In genomic region chr9:122121391-122121790, GRCh38 we compare ENCODE assay signal across 28 cellular contexts. TPM values are rescaled to one million over a fixed set of nuclear protein-coding genes. Genes with fewer than 3 reads are reported as not detected.
A peak's percentile ranks its signal among the peaks of the same experiment; 100 is the strongest.
DNase-seq lines count a peak whose midpoint lies in the region; ATAC-seq and TF ChIP-seq lines count a peak whose summit lies in the region.
"Had no signal": no experiment of that assay in that cellular context is flagged by ENCODE, and none has a peak within 500 bp of the region (broad histone marks: within the 10 kb centered on the region; RNA-seq: fewer than 3 reads in every experiment).

No MANE protein-coding gene starts in this region.

- WGBS in heart left ventricle, 4 donors: 91 to 96% (median 93%) methylated on average over 8 to 10 of the region's 10 CpGs

- H3K4me2 ChIP-seq in osteoblast (ENCODE audit: insufficient read depth, low read length): no peak overlapping the region
- H3K4me2 ChIP-seq: BLaER1 had no signal

- no peak for ATAC-seq in Right ventricle myocardium inferior
- ATAC-seq in heart left ventricle: no peak
- ATAC-seq: GM12878 had no signal

- DNase-seq in Right ventricle myocardium inferior (ENCODE audit: missing footprints) (peak; percentile 26), heart left ventricle (no peak), myocyte (ENCODE audit: low read depth) (peak; percentile 75), osteoblast (ENCODE audit: insufficient read length, low spot score, missing footprints) (peak; percentile 78), vagina (ENCODE audit: extremely low spot score in 2 of 2) (no peak), NCI-H774 (lab: John Stamatoyannopoulos, UW) (no peak)
- DNase-seq: ACHN; BE2C; C1 segment of cervical spinal cord; CD4-positive, alpha-beta memory T cell; CD4-positive, CD25-positive, alpha-beta regulatory T cell; CD8-positive, alpha-beta memory T cell; COR-L47; DMS 273 treated with DMSO at 0.1 percent for 48 hours; DMS153; DMS53; DMS79; DND-41; EL; GDM1 had no signal

- H3K79me2 ChIP-seq in osteoblast (ENCODE audit: insufficient read depth, low read length): no peaks in the 10 kb centered on the region

- H3K36me3 ChIP-seq in heart left ventricle: no peaks in the 10 kb centered on the region
- H3K36me3 ChIP-seq in osteoblast (ENCODE audit: insufficient read depth, low read length): no peaks in the 10 kb centered on the region
- no peaks in the 10 kb centered on the region for H3K36me3 ChIP-seq in vagina
- H3K36me3 ChIP-seq: BE2C, BLaER1 had no signal

- TF ChIP-seq CTCF in heart left ventricle (IDR thresholded peaks at IDR 0.05): no peak
- TF ChIP-seq CTCF in osteoblast (IDR thresholded peaks at IDR 0.05; ENCODE audit: extremely low read depth, low read depth, low read length): no peak
- no peak for TF ChIP-seq CTCF in vagina (IDR thresholded peaks at IDR 0.05)

- no peaks in the 10 kb centered on the region for H4K20me1 ChIP-seq in osteoblast (ENCODE audit: insufficient read depth, low read length)
- H4K20me1 ChIP-seq: BLaER1 had no signal

- intact Hi-C loops in Right ventricle myocardium inferior (cut with DNase I): loop anchor here (10.0 kb wide), 1 partner anchor 333 kb away; no protein-coding TSS in a partner anchor
- intact Hi-C loops in heart left ventricle (cut with DNase I): loop anchor here in 8 of 10 donors (10.0 kb wide), 5 partner anchors 103 to 693 kb away; partner anchors contain the start of genes LHX6 (in 1 of the 8), MRRF (in 1 of the 8), OR1K1 (in 1 of the 8) and RBM18 (in 1 of the 8)
- intact Hi-C loops in vagina (cut with DNase I): no loop called here

- no peak for TF ChIP-seq POLR2A in heart left ventricle (IDR thresholded peaks at IDR 0.05)
- TF ChIP-seq POLR2A in vagina (IDR thresholded peaks at IDR 0.05): no peak

- peaks cover 0 to 12% (median 0%) of the 10 kb centered on the region in 9 donors for H3K27me3 ChIP-seq in heart left ventricle
- no peaks in the 10 kb centered on the region for H3K27me3 ChIP-seq in osteoblast (ENCODE audit: insufficient read depth, low read length)
- peaks cover 4% of the 10 kb centered on the region for H3K27me3 ChIP-seq in vagina
- H3K27me3 ChIP-seq: BE2C had no signal

- no peak overlapping the region for H3K4me3 ChIP-seq in heart left ventricle
- no peak overlapping the region for H3K4me3 ChIP-seq in osteoblast (ENCODE audit: insufficient read depth, low read length)
- H3K4me3 ChIP-seq in vagina: no peak overlapping the region
- H3K4me3 ChIP-seq: BLaER1, GM12878 had no signal

- H3K4me1 ChIP-seq in heart left ventricle (peaks cover 5 to 15% (median 12%) of the 10 kb centered on the region in 12 donors), osteoblast (ENCODE audit: insufficient read depth, low read length) (peaks cover 12% of the 10 kb centered on the region), vagina (peaks cover 8% of the 10 kb centered on the region)
- H3K4me1 ChIP-seq: BE2C, BLaER1 had no signal

- no peak overlapping the region for H2AFZ ChIP-seq in osteoblast (ENCODE audit: low read length)

- H3K9me3 ChIP-seq in heart left ventricle (no peaks in the 10 kb centered on the region), osteoblast (ENCODE audit: low read depth, low read length) (no peaks in the 10 kb centered on the region), vagina (no peaks in the 10 kb centered on the region)
- H3K9me3 ChIP-seq: BE2C, BLaER1 had no signal

- H3K27ac ChIP-seq in heart left ventricle (no peak overlapping the region), osteoblast (ENCODE audit: low read depth, low read length) (no peak overlapping the region), vagina (no peak overlapping the region)
- H3K27ac ChIP-seq: 22Rv1, BLaER1 had no signal

RNA-seq across cellular contexts. Expression of gene TTLL11, which starts 28.3 kb away (rescaled TPM):
- total RNA-seq in Right ventricle myocardium inferior (5.0 TPM), heart left ventricle (10 to 100 TPM in 1 of 9 donors, 1 to 10 TPM in 8; 4.3 to 10.9 (median 7.9) TPM), myocyte (12.1 and 13.5 TPM in 2 replicates), osteoblast (6.2 and 8.0 TPM in 2 replicates), vagina (11.0 TPM)
- polyA plus RNA-seq in heart left ventricle: 1 to 10 TPM; 2.7 to 9.5 TPM
- polyA plus RNA-seq in myocyte (2012): 7.6 TPM

RNA-seq across cellular contexts. Expression of gene NDUFA8, which starts 38.2 kb away (rescaled TPM):
- total RNA-seq in Right ventricle myocardium inferior (297 TPM), heart left ventricle (100 to 1,000 TPM; 183 to 316 (median 260) TPM), myocyte (52.9 and 53.5 TPM in 2 replicates), osteoblast (17.0 and 18.3 TPM in 2 replicates), vagina (32.4 TPM)
- 100 to 1,000 TPM; 301 to 919 TPM for polyA plus RNA-seq in heart left ventricle
- 120 TPM for polyA plus RNA-seq in myocyte (2012)

RNA-seq across cellular contexts. Expression of gene MORN5, which starts 38.3 kb away (rescaled TPM):
- total RNA-seq in Right ventricle myocardium inferior: not detected
- total RNA-seq in heart left ventricle: not detected
- not detected for polyA plus RNA-seq in heart left ventricle
- total RNA-seq in myocyte: not detected in 2 replicates
- polyA plus RNA-seq in myocyte (2012): 0.33 TPM
- 0.36 TPM in 1 of 2 replicates, not detected in the other for total RNA-seq in osteoblast
- not detected for total RNA-seq in vagina
- total RNA-seq: A673; CD4-positive, alpha-beta memory T cell; CD4-positive, CD25-positive, alpha-beta regulatory T cell; CD8-positive, alpha-beta memory T cell; Daoy; G401; GM12878 had no signal
- polyA plus RNA-seq: AG04450; CD14-positive monocyte; CD4-positive, alpha-beta memory T cell; CD4-positive, CD25-positive, alpha-beta regulatory T cell; CD8-positive, alpha-beta memory T cell; GM12878 had no signal

Comparison
In these comparisons a context has a peak if more than half of its experiments do, and no peak if none do; other contexts are left out.
1. DNase-seq: peak in Right ventricle myocardium inferior (single experiment), myocyte (single experiment) and osteoblast (single experiment); none in heart left ventricle (0 of 5), vagina (0 of 2) and NCI-H774 (single experiment).